In genomic region chr4:145521282-145521681, GRCh38 we compare ENCODE assay signal across 19 cellular contexts. TPM values are rescaled to one million over a fixed set of nuclear protein-coding genes. Genes with fewer than 3 reads are reported as not detected.
"Had no signal": no experiment of that assay in that cellular context is flagged by ENCODE, and none has a peak within 500 bp of the region (broad histone marks: within the 10 kb centered on the region; RNA-seq: fewer than 3 reads in every experiment).

No MANE protein-coding gene starts in this region.

- FAIRE-seq: pancreas, TTC549 had no signal

- H3K36me3 Mint-ChIP-seq: activated naive CD8-positive, alpha-beta T cell treated with anti-CD3 and anti-CD28 coated beads, Interleukin-2, amount 10 ng/mL, durations not matched to agents 7 days and 5 days; memory B cell had no signal

- H3K4me1 Mint-ChIP-seq: activated naive CD8-positive, alpha-beta T cell treated with anti-CD3 and anti-CD28 coated beads, Interleukin-2, amount 10 ng/mL, durations not matched to agents 7 days and 5 days; memory B cell had no signal

- DNase-seq: activated CD4-positive, alpha-beta T cell treated with anti-CD3 and anti-CD28 coated beads, Interleukin-2, amount 10 ng/mL, durations not matched to agents 7 days and 5 days; activated CD4-positive, CD25-positive, alpha-beta regulatory T cell; activated CD8-positive, alpha-beta memory T cell treated with anti-CD3 and anti-CD28 coated beads, Interleukin-2, amount 50 U/mL, for 48 hours; activated naive CD8-positive, alpha-beta T cell treated with anti-CD3 and anti-CD28 coated beads, Interleukin-2, amount 10 ng/mL, durations not matched to agents 7 days and 5 days; central memory CD4-positive, alpha-beta T cell; hypothalamus; left ventricle myocardium superior; mucosa of descending colon; naive thymus-derived CD8-positive, alpha-beta T cell; pancreas; stimulated activated CD4-positive, alpha-beta T cell treated with anti-CD3 and anti-CD28 coated beads, Interleukin-1b, Interleukin-23, amount 100 ng/mL, for 48 hours; stomach; testis; upper lobe of right lung had no signal

- H3K9me3 ChIP-seq: esophagus muscularis mucosa, mucosa of descending colon, pancreas, stomach, testis, upper lobe of right lung had no signal

- H3K9me3 Mint-ChIP-seq: activated CD4-positive, alpha-beta T cell treated with anti-CD3 and anti-CD28 coated beads, Interleukin-2, amount 10 ng/mL, durations not matched to agents 7 days and 5 days; activated naive CD8-positive, alpha-beta T cell treated with anti-CD3 and anti-CD28 coated beads, Interleukin-2, amount 10 ng/mL, durations not matched to agents 7 days and 5 days; memory B cell; naive thymus-derived CD8-positive, alpha-beta T cell had no signal

- H3K27ac ChIP-seq: coronary artery, esophagus muscularis mucosa, pancreas, stomach, testis, upper lobe of right lung had no signal

- H3K4me1 ChIP-seq: testis, upper lobe of right lung had no signal

- H3K27me3 Mint-ChIP-seq: activated CD4-positive, alpha-beta T cell treated with anti-CD3 and anti-CD28 coated beads, Interleukin-2, amount 10 ng/mL, durations not matched to agents 7 days and 5 days; brain had no signal

- H3K27ac Mint-ChIP-seq: activated CD4-positive, alpha-beta T cell treated with anti-CD3 and anti-CD28 coated beads, Interleukin-2, amount 10 ng/mL, durations not matched to agents 7 days and 5 days; activated naive CD8-positive, alpha-beta T cell treated with anti-CD3 and anti-CD28 coated beads, Interleukin-2, amount 10 ng/mL, durations not matched to agents 7 days and 5 days; memory B cell; naive thymus-derived CD8-positive, alpha-beta T cell had no signal

- H3K4me3 ChIP-seq: coronary artery, esophagus muscularis mucosa, mucosa of descending colon, pancreas, stomach, testis, upper lobe of right lung had no signal

- ATAC-seq: left ventricle myocardium superior; mucosa of descending colon; naive thymus-derived CD8-positive, alpha-beta T cell; pancreas; upper lobe of right lung had no signal

- H3K36me3 ChIP-seq: esophagus muscularis mucosa, pancreas, stomach, upper lobe of right lung had no signal

- H3K4me3 Mint-ChIP-seq: activated CD4-positive, alpha-beta T cell treated with anti-CD3 and anti-CD28 coated beads, Interleukin-2, amount 10 ng/mL, durations not matched to agents 7 days and 5 days; activated naive CD8-positive, alpha-beta T cell treated with anti-CD3 and anti-CD28 coated beads, Interleukin-2, amount 10 ng/mL, durations not matched to agents 7 days and 5 days; brain; memory B cell; naive thymus-derived CD8-positive, alpha-beta T cell had no signal

- H3K27me3 ChIP-seq: esophagus muscularis mucosa, pancreas, stomach, testis, upper lobe of right lung had no signal

RNA-seq across cellular contexts. Expression of gene SMAD1, which starts 39.6 kb away (rescaled TPM):
- total RNA-seq: naive thymus-derived CD8-positive, alpha-beta T cell had no signal
